Comparison of ENCODE assay signal across 8 cellular contexts in genomic region chr2:27379840-27380625, GRCh38. TPM values are rescaled to one million over a fixed set of nuclear protein-coding genes. Genes with fewer than 3 reads are reported as not detected.
DNase-seq lines count a peak whose midpoint lies in the region; ATAC-seq and TF ChIP-seq lines count a peak whose summit lies in the region.

No MANE protein-coding gene starts in this region.

- WGBS in right lobe of liver (ENCODE audit: insufficient coverage, low coverage, low lambda C conversion rate, missing lambda C conversion rate), result under 1% methylated on average over 35 of the region's 35 CpGs

- H3K27ac ChIP-seq in colonic mucosa (peak overlapping the region; percentile 92), right lobe of liver (peak overlapping the region; percentile 61 to 95 (median 93))

- ATAC-seq in Right ventricle myocardium inferior (no peak), left ventricle myocardium superior (no peak), HG03520 (IDR thresholded peaks at IDR 0.05; ENCODE audit: unreplicated experiment) (peak; percentile 29), right lobe of liver (peak; percentile 46 to 56 (median 54)), HG02588 (IDR thresholded peaks at IDR 0.05; ENCODE audit: unreplicated experiment) (no peak)

- H3K27me3 ChIP-seq in colonic mucosa (no peaks in the 10 kb centered on the region), right lobe of liver (no peaks in the 10 kb centered on the region)

- H3K4me3 ChIP-seq in colonic mucosa, result peak overlapping the region; percentile 57
- peak overlapping the region; percentile 54 to 77 (median 65) for H3K4me3 ChIP-seq in right lobe of liver

- TF ChIP-seq POLR2A in right lobe of liver (IDR thresholded peaks at IDR 0.05), result peak; percentile 77

- TF ChIP-seq CTCF in colonic mucosa (IDR thresholded peaks at IDR 0.05), result no peak
- no peak for TF ChIP-seq CTCF in right lobe of liver (IDR thresholded peaks at IDR 0.05)

- DNase-seq in Right ventricle myocardium inferior (ENCODE audit: missing footprints) (peak; percentile 86), left ventricle myocardium superior (no peak), SW 1271 (lab: John Stamatoyannopoulos, UW) (peak; percentile 74 to 88), colonic mucosa (peak; percentile 77), right lobe of liver (peak; percentile 85 to 87 (median 86))
- peak; percentile 75 for DNase-seq in stimulated activated CD8-positive, alpha-beta memory T cell treated with anti-CD3 and anti-CD28 coated beads, Interleukin-4, amount 100 ng/mL, for 48 hours

- H3K4me1 ChIP-seq in colonic mucosa (no peaks in the 10 kb centered on the region), right lobe of liver (peaks cover 0 to 41% (median 15%) of the 10 kb centered on the region in 4 donors)

- no peaks in the 10 kb centered on the region for H3K9me3 ChIP-seq in colonic mucosa
- H3K9me3 ChIP-seq in right lobe of liver, result no peaks in the 10 kb centered on the region

- H3K9ac ChIP-seq in colonic mucosa (ENCODE audit: low read depth in 2 of 2, low read length in 2 of 2), result peak overlapping the region; percentile 92 to 93

- H3K36me3 ChIP-seq in colonic mucosa (peaks cover 10% of the 10 kb centered on the region), right lobe of liver (peaks cover 7 to 55% (median 15%) of the 10 kb centered on the region in 4 donors)

- intact Hi-C loops in Right ventricle myocardium inferior (cut with DNase I) (loop anchor here (2.0 kb wide), 1 partner anchor 29 kb away; the partner anchor contains the start of gene PPM1G), left ventricle myocardium superior (cut with micrococcal nuclease) (no loop called here), colonic mucosa (cut with DNase I) (no loop called here), right lobe of liver (cut with DNase I) (no loop called here)

RNA-seq across cellular contexts. Expression of gene ZNF513, which starts 0.5 kb away (rescaled TPM):
- total RNA-seq in Right ventricle myocardium inferior (6.8 TPM), left ventricle myocardium superior (6.5 TPM), colonic mucosa (10 to 100 TPM; 21.7 to 24.5 TPM), right lobe of liver (10 to 100 TPM in 2 of 6 experiments, 1 to 10 TPM in 4; 6.0 to 14.7 (median 9.8) TPM)

RNA-seq across cellular contexts. Expression of gene SNX17, which starts 9.6 kb away (rescaled TPM):
- 57.6 TPM for total RNA-seq in Right ventricle myocardium inferior
- total RNA-seq in left ventricle myocardium superior, result 61.2 TPM
- 10 to 100 TPM; 77.1 to 99.6 TPM for total RNA-seq in colonic mucosa
- total RNA-seq in right lobe of liver, result 10 to 100 TPM; 50.1 to 58.9 (median 54.1) TPM

RNA-seq across cellular contexts. Expression of gene EIF2B4, which starts 9.9 kb away (rescaled TPM):
- 40.3 TPM for total RNA-seq in Right ventricle myocardium inferior
- total RNA-seq in left ventricle myocardium superior, result 40.9 TPM
- total RNA-seq in colonic mucosa, result 10 to 100 TPM; 34.5 to 35.4 TPM
- total RNA-seq in right lobe of liver, result 10 to 100 TPM; 17.6 to 25.0 (median 20.9) TPM

RNA-seq across cellular contexts. Expression of gene GTF3C2, which starts 23.5 kb away (rescaled TPM):
- total RNA-seq in Right ventricle myocardium inferior (17.3 TPM), left ventricle myocardium superior (19.8 TPM), colonic mucosa (10 to 100 TPM; 48.4 to 60.0 TPM), right lobe of liver (10 to 100 TPM; 13.4 to 20.1 (median 16.8) TPM)

RNA-seq across cellular contexts. Expression of gene PPM1G, which starts 29.4 kb away (rescaled TPM):
- total RNA-seq in Right ventricle myocardium inferior (35.6 TPM), left ventricle myocardium superior (38.8 TPM), colonic mucosa (100 to 1,000 TPM in 1 of 2 donors, 10 to 100 TPM in 1; 63.0 to 119 TPM), right lobe of liver (10 to 100 TPM; 20.9 to 38.4 (median 24.2) TPM)

Comparison
In these comparisons a context has a peak if more than half of its experiments do, and no peak if none do; other contexts are left out.
1. ATAC-seq: peak in HG03520 (single experiment) and right lobe of liver (4 of 4); none in Right ventricle myocardium inferior (single experiment), left ventricle myocardium superior (single experiment) and HG02588 (single experiment).